In genomic region chr4:8099981-8100464, GRCh38 we compare ENCODE assay signal across 20 cellular contexts. TPM values are rescaled to one million over a fixed set of nuclear protein-coding genes. Genes with fewer than 3 reads are reported as not detected.
DNase-seq lines count a peak whose midpoint lies in the region; ATAC-seq, FAIRE-seq and TF ChIP-seq lines count a peak whose summit lies in the region.
"Had no signal": no experiment of that assay in that cellular context is flagged by ENCODE, and none has a peak within 500 bp of the region (broad histone marks: within the 10 kb centered on the region; RNA-seq: fewer than 3 reads in every experiment).

No MANE protein-coding gene starts in this region.

- TF ChIP-seq EP300 in H1 (IDR thresholded peaks at IDR 0.05; ENCODE audit: borderline replicate concordance in 1 of 2, low read depth in 2 of 2, low read length in 2 of 2) (no peak), HepG2 (IDR thresholded peaks at IDR 0.05; ENCODE audit: low read depth in 2 of 2, low read length in 2 of 2) (no peak), HepG2 (CRISPR knock-in tag; IDR thresholded peaks at IDR 0.05; ENCODE audit: borderline replicate concordance) (no peak), suprapubic skin (IDR thresholded peaks at IDR 0.05) (peak; percentile 50)

- H2AK5ac ChIP-seq in H1 (ENCODE audit: low read depth, low read length), result no peak overlapping the region

- TF ChIP-seq CTCF in H1 (IDR thresholded peaks at IDR 0.05; ENCODE audit: control extremely low read depth in 1 of 3, insufficient read depth in 1 of 3, low read depth in 1 of 3, low read length in 3 of 3) (no peak), HepG2 (CRISPR knock-in tag; IDR thresholded peaks at IDR 0.05) (no peak), suprapubic skin (IDR thresholded peaks at IDR 0.05) (no peak)

- H4K91ac ChIP-seq in H1 (replicated peaks; ENCODE audit: insufficient read length, low read length), result no peak overlapping the region

- H3K27ac ChIP-seq in H1 (ENCODE audit: low read depth, low read length) (no peak overlapping the region), HepG2 (ENCODE audit: extremely low read length, insufficient read depth, low read length) (no peak overlapping the region), suprapubic skin (peak overlapping the region; percentile 80), small intestine (ENCODE audit: low read depth in 1 of 2, low read length in 1 of 2) (peak overlapping the region in 1 of 2 donors; percentile 13)
- H3K27ac ChIP-seq: HL-60 had no signal

- no peak overlapping the region for H3K18ac ChIP-seq in H1 (ENCODE audit: extremely low read depth, low read length)

- H3K79me2 ChIP-seq in H1 (ENCODE audit: control insufficient read depth in 1 of 2, insufficient read depth in 2 of 2, low read length in 2 of 2) (no peaks in the 10 kb centered on the region), HepG2 (ENCODE audit: insufficient read depth, low read length) (no peaks in the 10 kb centered on the region)

- H2AFZ ChIP-seq in H1 (ENCODE audit: low read length), result no peak overlapping the region
- no peak overlapping the region for H2AFZ ChIP-seq in HepG2 (ENCODE audit: low read length)

- no peak overlapping the region for H3K56ac ChIP-seq in H1 (replicated peaks; ENCODE audit: insufficient read length, low read depth, low read length)

- intact Hi-C loops in HepG2 (cut with micrococcal nuclease; ENCODE audit: unreplicated experiment), result no loop called here

- no peak overlapping the region for H2BK5ac ChIP-seq in H1 (ENCODE audit: low read depth, low read length)

- no peaks in the 10 kb centered on the region for H3K36me3 ChIP-seq in H1 (ENCODE audit: control insufficient read depth in 2 of 4, insufficient read depth in 4 of 4, low read length in 3 of 4)
- no peaks in the 10 kb centered on the region for H3K36me3 ChIP-seq in HepG2 (replicated peaks in 1 of 2; ENCODE audit: control insufficient read depth in 1 of 2, insufficient read depth in 2 of 2, low read length in 2 of 2)
- peaks cover 3% of the 10 kb centered on the region for H3K36me3 ChIP-seq in suprapubic skin
- H3K36me3 ChIP-seq in small intestine (ENCODE audit: control insufficient read depth in 2 of 2, insufficient read depth in 2 of 2, low read length in 2 of 2), result no peaks in the 10 kb centered on the region

- no peak overlapping the region for H3K4ac ChIP-seq in H1 (replicated peaks; ENCODE audit: insufficient read length, low read depth, low read length)

- H3K4me3 ChIP-seq in H1 (ENCODE audit: extremely low read depth in 1 of 4, insufficient read depth in 2 of 4, low read depth in 3 of 4, low read length in 4 of 4) (no peak overlapping the region), HepG2 (replicated peaks in 1 of 3; ENCODE audit: insufficient read depth in 1 of 3, low read depth in 2 of 3, low read length in 3 of 3) (no peak overlapping the region), suprapubic skin (no peak overlapping the region), small intestine (ENCODE audit: low read depth in 1 of 2, low read length in 2 of 2) (no peak overlapping the region)

- no peak overlapping the region for H3K23ac ChIP-seq in H1 (ENCODE audit: insufficient read length)

- no peak overlapping the region for H3K9ac ChIP-seq in H1 (replicated peaks in 1 of 4; ENCODE audit: extremely low read depth in 1 of 4, low read depth in 3 of 4, low read length in 3 of 4)
- no peak overlapping the region for H3K9ac ChIP-seq in HepG2 (ENCODE audit: insufficient read depth, low read depth, low read length)

- DNase-seq in NCI-H226, result peak; percentile 23
- no peak for DNase-seq in H1 (ENCODE audit: low read depth in 1 of 2, low spot score in 2 of 2)
- no peak for DNase-seq in HepG2 (ENCODE audit: low spot score)
- DNase-seq in suprapubic skin (ENCODE audit: low spot score in 2 of 2), result no peak
- no peak for DNase-seq in T-helper 2 cell
- DNase-seq in small intestine, result no peak
- DNase-seq: activated B cell treated with CpG ODN at 0.5 μM for 24 hours; activated CD8-positive, alpha-beta T cell treated with anti-CD3 and anti-CD28 coated beads for 36 hours; activated T-cell treated with anti-CD3 and anti-CD28 coated beads, Interleukin-2, amount 50 U/mL, for 48 hours; erythroblast; GOT3; naive thymus-derived CD8-positive, alpha-beta T cell; NCI-H2081; NCI-H526 treated with DMSO at 0.1 percent for 48 hours; SIG-M5; stimulated activated naive CD4-positive, alpha-beta T cell; T-helper 17 cell had no signal

- 88% methylated on average over 4 of the region's 4 CpGs; no CpG with 5 or more reads in 1 of the 2 experiments for WGBS in H1 (ENCODE audit: extremely low coverage in 1 of 2, insufficient coverage in 1 of 2, insufficient read length in 1 of 2, insufficient replicate concordance in 2 of 2, low coverage in 1 of 2, low lambda C conversion rate in 2 of 2, missing lambda C conversion rate in 1 of 2), 2 experiments
- 43% methylated on average over 4 of the region's 4 CpGs for WGBS in HepG2 (ENCODE audit: low lambda C conversion rate)
- WGBS in suprapubic skin, result 53% methylated on average over 4 of the region's 4 CpGs
- 74 to 78% (median 76%) methylated on average over 4 of the region's 4 CpGs for WGBS in small intestine, 3 donors

- TF ChIP-seq POLR2A in H1 (IDR thresholded peaks at IDR 0.05; ENCODE audit: control extremely low read depth in 1 of 2, low read depth in 2 of 2, low read length in 2 of 2), result no peak
- no peak for TF ChIP-seq POLR2A in HepG2 (IDR thresholded peaks at IDR 0.05; ENCODE audit: insufficient read depth in 1 of 2, low read depth in 2 of 2, low read length in 2 of 2)
- TF ChIP-seq POLR2A in suprapubic skin (IDR thresholded peaks at IDR 0.05), result no peak

- no peaks in the 10 kb centered on the region for H3K79me1 ChIP-seq in H1 (ENCODE audit: low read depth, low read length)

- no peak overlapping the region for H2BK12ac ChIP-seq in H1 (ENCODE audit: low read depth, low read length)

- no peak overlapping the region for H2BK120ac ChIP-seq in H1 (replicated peaks; ENCODE audit: low read depth, low read length)

- H3K4me1 ChIP-seq in H1 (replicated peaks in 1 of 4; ENCODE audit: control insufficient read depth in 3 of 4, insufficient read depth in 4 of 4, low read length in 3 of 4), result peaks cover 4 to 22% (median 16%) of the 10 kb centered on the region in 4 experiments
- no peaks in the 10 kb centered on the region; the same call in 1 of the 2 replicates for H3K4me1 ChIP-seq in HepG2 (ENCODE audit: insufficient read depth, low read length)
- peaks cover 15% of the 10 kb centered on the region for H3K4me1 ChIP-seq in suprapubic skin
- peaks cover 0 to 4% of the 10 kb centered on the region in 2 donors for H3K4me1 ChIP-seq in small intestine (ENCODE audit: control insufficient read depth in 2 of 2, insufficient read depth in 1 of 2, low read depth in 1 of 2, low read length in 1 of 2)

- H2BK20ac ChIP-seq in H1 (ENCODE audit: low read length), result no peak overlapping the region

- no peak overlapping the region for H4K8ac ChIP-seq in H1 (ENCODE audit: extremely low read depth, insufficient read depth, low read length)

- no peaks in the 10 kb centered on the region for H3K9me3 ChIP-seq in H1 (ENCODE audit: insufficient read depth in 2 of 2, low read depth in 1 of 2, low read length in 1 of 2)
- H3K9me3 ChIP-seq in HepG2 (ENCODE audit: low read length), result no peaks in the 10 kb centered on the region
- H3K9me3 ChIP-seq in suprapubic skin, result peaks cover under 1% of the 10 kb centered on the region
- H3K9me3 ChIP-seq in small intestine (ENCODE audit: control insufficient read depth, low read depth), result no peaks in the 10 kb centered on the region

- no peaks in the 10 kb centered on the region for H3K27me3 ChIP-seq in H1 (replicated peaks in 1 of 4; ENCODE audit: control insufficient read depth in 3 of 4, extremely low read depth in 1 of 4, insufficient read depth in 3 of 4, low read length in 3 of 4)
- peaks cover 5 to 33% of the 10 kb centered on the region in 2 experiments; a peak in 3 of 5 replicates for H3K27me3 ChIP-seq in HepG2 (ENCODE audit: control insufficient read depth in 1 of 2, insufficient read depth in 2 of 2, low read length in 2 of 2)
- H3K27me3 ChIP-seq in suprapubic skin, result peaks cover 9% of the 10 kb centered on the region
- no peaks in the 10 kb centered on the region for H3K27me3 ChIP-seq in small intestine (ENCODE audit: control insufficient read depth in 2 of 2, insufficient read depth in 2 of 2, low read length in 2 of 2)

- H4K20me1 ChIP-seq in H1 (replicated peaks in 1 of 2; ENCODE audit: control insufficient read depth in 1 of 2, insufficient read depth in 2 of 2, low read length in 2 of 2) (no peaks in the 10 kb centered on the region), HepG2 (ENCODE audit: insufficient read depth, low read length) (no peaks in the 10 kb centered on the region)

- no peak overlapping the region for H2BK15ac ChIP-seq in H1 (ENCODE audit: low read length)

- no peak for ATAC-seq in HepG2
- no peak for ATAC-seq in GM19328 (IDR thresholded peaks at IDR 0.05; ENCODE audit: unreplicated experiment)
- ATAC-seq: activated CD8-positive, alpha-beta T cell treated with anti-CD3 and anti-CD28 coated beads for 36 hours; activated naive CD4-positive, alpha-beta T cell treated with anti-CD3 and anti-CD28 coated beads, Interleukin-2, amount 50 U/mL, for 72 hours; naive thymus-derived CD8-positive, alpha-beta T cell; T-helper 17 cell had no signal

- no peak for FAIRE-seq in H1 (lab: Jason Lieb, UNC)
- no peak for FAIRE-seq in HepG2 (lab: Jason Lieb, UNC)
- FAIRE-seq in small intestine (lab: Jason Lieb, UNC), result no peak

- H3K4me2 ChIP-seq in H1 (ENCODE audit: insufficient read depth in 1 of 2, low read depth in 2 of 2, low read length in 2 of 2), result no peak overlapping the region
- H3K4me2 ChIP-seq in HepG2 (ENCODE audit: low read depth, low read length), result no peak overlapping the region

- in situ Hi-C loops in HepG2 (cut with HindIII; ENCODE audit: extremely low pct_ligation_motif_present, low pct_unique_long_range_greater_than_20kb), result no loop called here

- BruUV-seq in HepG2 (replicated peaks; lab: Mats Ljungman, UMichigan), result no TSS peak

- H4K5ac ChIP-seq in H1 (ENCODE audit: insufficient read length, low read depth, low read length), result no peak overlapping the region

- POLR2A ChIA-PET in H1 (lab: Charles Lee; ENCODE audit: partially characterized antibody) (interaction anchor here (1.6 kb wide), 1 partner anchor 51 kb away, joined by 3 read pairs; no protein-coding TSS in a partner anchor), HepG2 (lab: Yijun Ruan, JAX) (no interaction called here)

- no peak for TF ChIP-seq RAD21 in H1 (IDR thresholded peaks at IDR 0.05 in 1 of 2, conservative IDR thresholded peaks at IDR 0.05 in 1 of 2; ENCODE audit: low read depth in 2 of 2, low read length in 2 of 2)
- no peak for TF ChIP-seq RAD21 in HepG2 (CRISPR knock-in tag; IDR thresholded peaks at IDR 0.05)

- no peaks in the 10 kb centered on the region for H3K23me2 ChIP-seq in H1 (ENCODE audit: low read depth, low read length)

- CTCF ChIA-PET in H1 (lab: Charles Lee; ENCODE audit: partially characterized antibody), result interaction anchor here (1.5 to 3.0 kb wide), 2 partner anchors 11 to 16 kb away, joined by 4 to 15 read pairs; no protein-coding TSS in a partner anchor
- CTCF ChIA-PET in HepG2 (lab: Yijun Ruan, JAX; ENCODE audit: low intra/inter-chr PET ratio, low total read pairs), result no interaction called here

- no peak overlapping the region for H3K14ac ChIP-seq in H1 (ENCODE audit: insufficient read length)

RNA-seq across cellular contexts. Expression of gene ABLIM2, which starts 58.6 kb away (rescaled TPM):
- 2.8 and 3.0 TPM in 2 replicates for total RNA-seq in H1 (2021; fragmentation: NEBNext Ultra II Directional; extraction: Animal tissue kit (Norgen Biotek cat#: 25700))
- 3.0 TPM in 2 replicates for polyA plus RNA-seq in H1 (2011; rRNA removed)
- 3.6 TPM for polyA plus RNA-seq in H1 (2011; cell fraction: cytosol; rRNA removed)
- 5.9 TPM for polyA plus RNA-seq in H1 (2011; cell fraction: nucleus; rRNA removed)
- 2.9 to 4.0 TPM (median 3.3 TPM) in 4 replicates for polyA plus RNA-seq in H1 (2012, experiment 1 of 2)
- 2.2 TPM for polyA plus RNA-seq in H1 (2012, experiment 2 of 2)
- polyA plus RNA-seq in H1 (2013, experiment 1 of 2), result 0.95 TPM
- 1.2 TPM for polyA plus RNA-seq in H1 (2013, experiment 2 of 2)
- polyA minus RNA-seq in H1 (2011; rRNA and poly(A)+ RNA removed), result 2.7 and 4.9 TPM in 2 replicates
- polyA minus RNA-seq in H1 (2011; cell fraction: cytosol; rRNA and poly(A)+ RNA removed), result 1.2 TPM
- polyA minus RNA-seq in H1 (2011; cell fraction: nucleus; rRNA and poly(A)+ RNA removed), result 9.1 TPM
- total RNA-seq in HepG2 (2016; rRNA removed; fragmentation: Illumina TruSeq; extraction: Trizol), result 0.18 and 0.20 TPM in 2 replicates
- total RNA-seq in HepG2 (2016; cell fraction: cytosol; rRNA removed; fragmentation: Illumina TruSeq; extraction: Trizol; ENCODE audit: low read depth), result not detected in 2 replicates
- total RNA-seq in HepG2 (2016; cell fraction: insoluble cytoplasmic fraction; rRNA removed; fragmentation: Illumina TruSeq; extraction: Trizol), result not detected in 2 replicates
- total RNA-seq in HepG2 (2016; cell fraction: membrane; rRNA removed; fragmentation: Illumina TruSeq; extraction: Trizol), result not detected in 2 replicates
- not detected in 2 replicates for total RNA-seq in HepG2 (2016; cell fraction: nucleus; rRNA removed; fragmentation: Illumina TruSeq; extraction: Trizol)
- 0.37 and 0.42 TPM in 2 replicates for polyA plus RNA-seq in HepG2 (2011; rRNA removed)
- 0.35 and 0.46 TPM in 2 replicates for polyA plus RNA-seq in HepG2 (2011; cell fraction: cytosol; rRNA removed)
- 0.33 and 0.34 TPM in 2 replicates for polyA plus RNA-seq in HepG2 (2011; cell fraction: nucleus; rRNA removed)
- polyA plus RNA-seq in HepG2 (2012), result 0.15 and 0.24 TPM in 2 replicates
- not detected in 2 replicates for polyA plus RNA-seq in HepG2 (2016; cell fraction: cytosol; fragmentation: Illumina TruSeq; extraction: Trizol; ENCODE audit: low read depth)
- polyA plus RNA-seq in HepG2 (2016; cell fraction: insoluble cytoplasmic fraction; fragmentation: Illumina TruSeq; extraction: Trizol; ENCODE audit: low read depth), result not detected in 2 replicates
- polyA plus RNA-seq in HepG2 (2016; cell fraction: membrane; fragmentation: Illumina TruSeq; extraction: Trizol; ENCODE audit: low read depth), result 0.11 TPM in 1 of 2 replicates, not detected in the other
- not detected in 2 replicates for polyA plus RNA-seq in HepG2 (2016; cell fraction: nucleus; fragmentation: Illumina TruSeq; extraction: Trizol; ENCODE audit: insufficient read depth, low read depth)
- polyA minus RNA-seq in HepG2 (2011; rRNA and poly(A)+ RNA removed; ENCODE audit: low replicate concordance), result 2.2 and 7.6 TPM in 2 replicates
- polyA minus RNA-seq in HepG2 (2011; cell fraction: cytosol; rRNA and poly(A)+ RNA removed), result 0.49 TPM in 1 of 2 replicates, not detected in the other
- 0.12 and 0.52 TPM in 2 replicates for polyA minus RNA-seq in HepG2 (2011; cell fraction: nucleus; rRNA and poly(A)+ RNA removed)
- 10 to 100 TPM; 11.2 to 16.9 (median 13.3) TPM for total RNA-seq in suprapubic skin
- 10 to 100 TPM in 1 of 3 donors, 1 to 10 TPM in 2; 1.1 to 12.7 (median 6.6) TPM for polyA plus RNA-seq in small intestine
